In genomic region chr4:140277576-140277975, GRCh38 we compare ENCODE assay signal across 19 cellular contexts.
"Had no signal": no experiment of that assay in that cellular context is flagged by ENCODE, and none has a peak within 500 bp of the region (broad histone marks: within the 10 kb centered on the region; RNA-seq: fewer than 3 reads in every experiment).

No MANE protein-coding gene starts in this region.

- FAIRE-seq: urothelium cell line had no signal

- H3K36me3 ChIP-seq: esophagus muscularis mucosa, heart left ventricle, right atrium auricular region, suprapubic skin, thyroid gland had no signal

- H3K4me3 ChIP-seq: coronary artery, dorsolateral prefrontal cortex, esophagus muscularis mucosa, heart left ventricle, right atrium auricular region, smooth muscle cell, suprapubic skin, thyroid gland had no signal

- DNase-seq: dorsolateral prefrontal cortex; effector CD8-positive, alpha-beta T cell; foreskin melanocyte; heart left ventricle; hippocampal formation; left colon; left ventricle myocardium superior; mesendoderm; natural killer cell; posterior cingulate gyrus; stimulated activated CD4-positive, alpha-beta T cell treated with anti-CD3 and anti-CD28 coated beads, Interleukin-2, amount 100 ng/mL, for 48 hours; stimulated activated naive CD4-positive, alpha-beta T cell treated with Interleukin-2 at 50 U/mL for 16 hours; thyroid gland had no signal

- H3K27me3 ChIP-seq: right atrium auricular region, thyroid gland had no signal
